8 cellular contexts compared by ENCODE assay signal in genomic region chr6:157822221-157823000, GRCh38. TPM values are rescaled to one million over a fixed set of nuclear protein-coding genes. Genes with fewer than 3 reads are reported as not detected.
A peak's percentile ranks its signal among the peaks of the same experiment; 100 is the strongest.
DNase-seq lines count a peak whose midpoint lies in the region; ATAC-seq and TF ChIP-seq lines count a peak whose summit lies in the region.

No MANE protein-coding gene starts in this region.

- H2AK5ac ChIP-seq in IMR-90 (ENCODE audit: low read depth, low read length) = peak overlapping the region; percentile 64; the same call in 1 of the 2 replicates

- CTCF ChIA-PET in IMR-90 (lab: Yijun Ruan, JAX) = interaction anchor here (0.7 to 1.2 kb wide), 2 partner anchors 66 to 69 kb away, joined by 3 read pairs; no protein-coding TSS in a partner anchor

- peak overlapping the region; percentile 93 for H3K4ac ChIP-seq in IMR-90 (ENCODE audit: low read depth, low read length)

- H2BK5ac ChIP-seq in IMR-90 (ENCODE audit: low read depth, low read length, poor library complexity, severe bottlenecking) = peak overlapping the region; percentile 65

- peak overlapping the region; percentile 91 for H2AFZ ChIP-seq in IMR-90 (replicated peaks; ENCODE audit: low read length, poor library complexity)

- H2BK15ac ChIP-seq in IMR-90 (ENCODE audit: low read depth, low read length) = peak overlapping the region; percentile 15; the same call in 1 of the 3 replicates

- H3K36me3 ChIP-seq in IMR-90 (ENCODE audit: control insufficient read depth, insufficient read depth, low read length) (no peaks in the 10 kb centered on the region), iPS-20b (ENCODE audit: insufficient read depth, low read depth, low read length) (no peaks in the 10 kb centered on the region), spleen (no peaks in the 10 kb centered on the region)

- in situ Hi-C loops in IMR-90 (cut with MboI; ENCODE audit: low sequenced_read_pairs) = loop anchor here (5.0 kb wide), 1 partner anchor 65 kb away; no protein-coding TSS in a partner anchor
- in situ Hi-C loops in astrocyte of the spinal cord (cut with HindIII; ENCODE audit: low sequenced_read_pairs) = no loop called here

- H2BK120ac ChIP-seq in IMR-90 (ENCODE audit: low read depth, low read length) = peak overlapping the region; percentile 77; the same call in 1 of the 2 replicates

- no TSS peak for BruUV-seq in IMR-90 (replicated peaks; lab: Mats Ljungman, UMichigan)

- H3K9me3 ChIP-seq in IMR-90 (ENCODE audit: control insufficient read depth, insufficient read depth, low read length) (no peaks in the 10 kb centered on the region), iPS-20b (ENCODE audit: insufficient read depth, low read depth, low read length) (no peaks in the 10 kb centered on the region), spleen (no peaks in the 10 kb centered on the region)

- peak overlapping the region; percentile 86 for H3K23ac ChIP-seq in IMR-90 (ENCODE audit: low read depth, low read length)

- TF ChIP-seq CTCF in IMR-90 (conservative IDR thresholded peaks at IDR 0.05; ENCODE audit: low read depth, low read length) (no peak), astrocyte of the spinal cord (IDR thresholded peaks at IDR 0.05; ENCODE audit: low read depth, low read length) (no peak), spleen (IDR thresholded peaks at IDR 0.05 in 8 of 11, conservative IDR thresholded peaks at IDR 0.05 in 3 of 11) (no peak)

- no peaks in the 10 kb centered on the region; the same call in 1 of the 2 replicates for H4K20me1 ChIP-seq in IMR-90 (ENCODE audit: insufficient read depth, low read length)

- peak overlapping the region; percentile 98 for H2AK9ac ChIP-seq in IMR-90 (replicated peaks; ENCODE audit: low read depth, low read length, poor library complexity)

- peak overlapping the region; percentile 67 for H3K14ac ChIP-seq in IMR-90 (replicated peaks; ENCODE audit: low read depth, low read length)

- peak overlapping the region; percentile 21; the same call in 1 of the 2 replicates for H3K56ac ChIP-seq in IMR-90 (ENCODE audit: extremely low read depth, insufficient read depth, low read length)

- peaks cover 0 to 11% of the 10 kb centered on the region in 2 experiments; a peak in 2 of 4 replicates for H3K79me1 ChIP-seq in IMR-90 (ENCODE audit: low read depth in 1 of 2, low read length in 2 of 2)

- H3K27ac ChIP-seq in IMR-90 (ENCODE audit: insufficient read depth, low read length) (peak overlapping the region; percentile 80), iPS-20b (ENCODE audit: low read length) (no peak overlapping the region), spleen (peak overlapping the region; percentile 40 to 96 (median 92))

- POLR2A ChIA-PET in IMR-90 (lab: Charles Lee; ENCODE audit: unreplicated experiment) = no interaction called here

- ATAC-seq in GM19324 (IDR thresholded peaks at IDR 0.05; ENCODE audit: low FRiP score, unreplicated experiment) (peak; percentile 35), IMR-90 (ENCODE audit: low read depth) (peak; percentile 56; the same call in 1 of the 2 replicates)

- dilution Hi-C loops in IMR-90 (cut with HindIII; ENCODE audit: low sequenced_read_pairs, unreplicated experiment) = no loop called here

- H2BK20ac ChIP-seq in IMR-90 (ENCODE audit: low read depth, low read length) = peak overlapping the region; percentile 68

- no peak for TF ChIP-seq POLR2A in IMR-90 (IDR thresholded peaks at IDR 0.05; ENCODE audit: low read depth, low read length)
- no peak for TF ChIP-seq POLR2A in spleen (IDR thresholded peaks at IDR 0.05)

- H3K9me1 ChIP-seq in IMR-90 (ENCODE audit: insufficient read depth, low read length) = peaks cover 4% of the 10 kb centered on the region; the same call in 1 of the 2 replicates

- H4K5ac ChIP-seq in IMR-90 (ENCODE audit: low read depth, low read length) = peak overlapping the region; percentile 86

- H3K4me2 ChIP-seq in IMR-90 (ENCODE audit: low read depth, low read length) = peak overlapping the region; percentile 77

- no peak for TF ChIP-seq RAD21 in IMR-90 (IDR thresholded peaks at IDR 0.05; ENCODE audit: low read length)

- DNase-seq in IMR-90 (no peak), astrocyte of the spinal cord (ENCODE audit: low read depth, low spot score) (no peak), spleen (peak; percentile 83), SK-N-DZ (ENCODE audit: low spot score) (no peak), SHP77 (lab: John Stamatoyannopoulos, UW) (no peak), CD1c-positive myeloid dendritic cell (ENCODE audit: extremely low spot score) (no peak)

- H3K27me3 ChIP-seq in IMR-90 (ENCODE audit: control insufficient read depth, insufficient read depth, low read length) (no peaks in the 10 kb centered on the region), iPS-20b (ENCODE audit: insufficient read depth, low read length) (peaks cover 11% of the 10 kb centered on the region), spleen (replicated peaks in 1 of 7) (peaks cover 0 to 12% (median 0%) of the 10 kb centered on the region in 7 donors)

- intact Hi-C loops in IMR-90 (cut with micrococcal nuclease) = loop anchor here (2.0 kb wide), 1 partner anchor 66 kb away; no protein-coding TSS in a partner anchor
- intact Hi-C loops in spleen (cut with DNase I; ENCODE audit: low total_unique reads) = no loop called here

- H3K9ac ChIP-seq in IMR-90 (ENCODE audit: low read depth, low read length) (peak overlapping the region; percentile 74), iPS-20b (ENCODE audit: low read depth, low read length) (peak overlapping the region; percentile 53; the same call in 1 of the 2 replicates)

- H4K8ac ChIP-seq in IMR-90 (ENCODE audit: low read depth in 2 of 2, low read length in 2 of 2) = peak overlapping the region; percentile 88 to 89

- peaks cover 7% of the 10 kb centered on the region; the same call in 1 of the 2 replicates for H3K4me1 ChIP-seq in IMR-90 (ENCODE audit: control insufficient read depth, insufficient read depth, low read length)
- H3K4me1 ChIP-seq in iPS-20b (ENCODE audit: insufficient read depth, low read length) = peaks cover 12% of the 10 kb centered on the region; the same call in 1 of the 2 replicates
- H3K4me1 ChIP-seq in spleen = peaks cover 13 to 36% (median 23%) of the 10 kb centered on the region in 6 donors

- peak overlapping the region; percentile 42; the same call in 1 of the 2 replicates for H3K18ac ChIP-seq in IMR-90 (ENCODE audit: low read depth, low read length)

- H3K4me3 ChIP-seq in IMR-90 (ENCODE audit: insufficient read depth, low read depth, low read length) = peak overlapping the region; percentile 57
- H3K4me3 ChIP-seq in astrocyte of the spinal cord (ENCODE audit: low read depth, low read length) = peak overlapping the region; percentile 26
- peak overlapping the region; percentile 60; the same call in 1 of the 2 replicates for H3K4me3 ChIP-seq in iPS-20b (ENCODE audit: low read length)
- H3K4me3 ChIP-seq in spleen = peak overlapping the region; percentile 14 to 81 (median 49)

- 4% methylated on average over 27 of the region's 53 CpGs; no CpG with 5 or more reads in 1 of the 2 experiments for WGBS in IMR-90 (ENCODE audit: extremely low coverage in 2 of 2, insufficient read length in 1 of 2), 2 experiments
- WGBS in spleen, 5 donors = 10 to 41% (median 16%) methylated on average over 23 to 53 of the region's 53 CpGs

- peak overlapping the region; percentile 58; the same call in 1 of the 2 replicates for H4K91ac ChIP-seq in IMR-90 (ENCODE audit: insufficient read depth, low read depth, low read length)

TF ChIP-seq in IMR-90, 13 proteins besides CTCF, POLR2A, EP300 and RAD21:
- TF ChIP-seq, protein P1, sequence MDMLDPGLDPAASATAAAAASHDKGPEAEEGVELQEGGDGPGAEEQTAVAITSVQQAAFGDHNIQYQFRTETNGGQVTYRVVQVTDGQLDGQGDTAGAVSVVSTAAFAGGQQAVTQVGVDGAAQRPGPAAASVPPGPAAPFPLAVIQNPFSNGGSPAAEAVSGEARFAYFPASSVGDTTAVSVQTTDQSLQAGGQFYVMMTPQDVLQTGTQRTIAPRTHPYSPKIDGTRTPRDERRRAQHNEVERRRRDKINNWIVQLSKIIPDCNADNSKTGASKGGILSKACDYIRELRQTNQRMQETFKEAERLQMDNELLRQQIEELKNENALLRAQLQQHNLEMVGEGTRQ (IDR thresholded peaks at IDR 0.05; ENCODE audit: low read depth, low read length) = no peak
- no peak for TF ChIP-seq NFE2L2 (IDR thresholded peaks at IDR 0.05; ENCODE audit: low read depth, low read length)
- no peak for TF ChIP-seq MAFK (IDR thresholded peaks at IDR 0.05; ENCODE audit: low read depth, low read length)
- TF ChIP-seq MXI1 (IDR thresholded peaks at IDR 0.05; ENCODE audit: borderline replicate concordance, low read depth, low read length) = no peak
- no peak for TF ChIP-seq CHD1 (IDR thresholded peaks at IDR 0.05; ENCODE audit: low read depth, low read length)
- no peak for TF ChIP-seq RFX5 (IDR thresholded peaks at IDR 0.05; ENCODE audit: low read depth, low read length)
- no peak for TF ChIP-seq SMC3 (IDR thresholded peaks at IDR 0.05; ENCODE audit: low read depth, low read length)
- no peak for TF ChIP-seq MAZ (IDR thresholded peaks at IDR 0.05; ENCODE audit: borderline replicate concordance, low read depth, low read length)
- TF ChIP-seq, protein P2, sequence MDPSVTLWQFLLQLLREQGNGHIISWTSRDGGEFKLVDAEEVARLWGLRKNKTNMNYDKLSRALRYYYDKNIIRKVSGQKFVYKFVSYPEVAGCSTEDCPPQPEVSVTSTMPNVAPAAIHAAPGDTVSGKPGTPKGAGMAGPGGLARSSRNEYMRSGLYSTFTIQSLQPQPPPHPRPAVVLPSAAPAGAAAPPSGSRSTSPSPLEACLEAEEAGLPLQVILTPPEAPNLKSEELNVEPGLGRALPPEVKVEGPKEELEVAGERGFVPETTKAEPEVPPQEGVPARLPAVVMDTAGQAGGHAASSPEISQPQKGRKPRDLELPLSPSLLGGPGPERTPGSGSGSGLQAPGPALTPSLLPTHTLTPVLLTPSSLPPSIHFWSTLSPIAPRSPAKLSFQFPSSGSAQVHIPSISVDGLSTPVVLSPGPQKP (IDR thresholded peaks at IDR 0.05; ENCODE audit: borderline replicate concordance, low read depth, low read length) = no peak
- no peak for TF ChIP-seq CEBPB (IDR thresholded peaks at IDR 0.05; ENCODE audit: low read depth, low read length)
- TF ChIP-seq RCOR1 (IDR thresholded peaks at IDR 0.05; ENCODE audit: insufficient replicate concordance, low read length) = no peak
- no peak for TF ChIP-seq BHLHE40 (IDR thresholded peaks at IDR 0.05; ENCODE audit: low read depth, low read length)
- TF ChIP-seq FOS (IDR thresholded peaks at IDR 0.05; ENCODE audit: low read depth, low read length) = no peak
TF ChIP-seq in IMR-90: peak in this region for 0.

RNA-seq across cellular contexts. Expression of gene SNX9, which starts 0.6 kb away (rescaled TPM):
- total RNA-seq in IMR-90 (2012; rRNA removed) (41.2 and 41.9 TPM in 2 replicates), spleen (10 to 100 TPM; 29.0 to 42.5 (median 36.1) TPM)
- polyA plus RNA-seq in IMR-90 (2012; rRNA removed) (34.8 and 35.3 TPM in 2 replicates), spleen (10 to 100 TPM; 18.9 to 22.1 (median 20.8) TPM)
- polyA plus RNA-seq in IMR-90 (2012; cell fraction: cytosol; rRNA removed) = 18.7 and 20.5 TPM in 2 replicates
- polyA plus RNA-seq in IMR-90 (2012; cell fraction: nucleus; rRNA removed; ENCODE audit: low replicate concordance) = 20.1 and 45.0 TPM in 2 replicates
- polyA plus RNA-seq in SK-N-DZ (2014; cell fraction: cytosol; rRNA removed) = 4.7 and 5.3 TPM in 2 replicates
- 4.4 and 5.5 TPM in 2 replicates for polyA plus RNA-seq in SK-N-DZ (2014; cell fraction: nucleus; rRNA removed)
